ENCODE assay signal across 14 cellular contexts in genomic region chr12:68814490-68815231, GRCh38. TPM values are rescaled to one million over a fixed set of nuclear protein-coding genes. Genes with fewer than 3 reads are reported as not detected.
A peak's percentile ranks its signal among the peaks of the same experiment; 100 is the strongest.
DNase-seq lines count a peak whose midpoint lies in the region; ATAC-seq, FAIRE-seq and TF ChIP-seq lines count a peak whose summit lies in the region.
"Had no signal": no experiment of that assay in that cellular context is flagged by ENCODE, and none has a peak within 500 bp of the region (broad histone marks: within the 10 kb centered on the region; RNA-seq: fewer than 3 reads in every experiment).

No MANE protein-coding gene starts in this region.

- H3K4me3 ChIP-seq in Loucy (ENCODE audit: low read length, poor library complexity, severe bottlenecking) (peak overlapping the region; percentile 48), endothelial cell of umbilical vein (replicated peaks in 1 of 3; ENCODE audit: insufficient read depth in 1 of 3, low read depth in 1 of 3, low read length in 3 of 3) (peak overlapping the region in 1 of 3 experiments; percentile 84), smooth muscle cell (no peak overlapping the region)
- H3K4me3 ChIP-seq: pancreas, suprapubic skin had no signal

- H3K4me2 ChIP-seq in Loucy (ENCODE audit: low read depth, low read length, poor library complexity, severe bottlenecking) (peak overlapping the region; percentile 70), endothelial cell of umbilical vein (ENCODE audit: insufficient read depth, low read length) (peak overlapping the region; percentile 66), smooth muscle cell (peak overlapping the region; percentile 3)

- H3K79me2 ChIP-seq in Loucy (ENCODE audit: insufficient read depth, low read length) (peaks cover 93% of the 10 kb centered on the region), endothelial cell of umbilical vein (ENCODE audit: control insufficient read depth, insufficient read depth, low read length) (peaks cover 88% of the 10 kb centered on the region), smooth muscle cell (ENCODE audit: low read depth) (peaks cover 94% of the 10 kb centered on the region)

- intact Hi-C loops in endothelial cell of umbilical vein (cut with micrococcal nuclease): no loop called here

- H3K27me3 Mint-ChIP-seq in activated T-cell treated with anti-CD3 and anti-CD28 coated beads, Interleukin-2, amount 50 U/mL, for 24 hours: no peaks in the 10 kb centered on the region

- peaks cover 87% of the 10 kb centered on the region for H3K36me3 Mint-ChIP-seq in activated T-cell treated with anti-CD3 and anti-CD28 coated beads, Interleukin-2, amount 50 U/mL, for 24 hours (ENCODE audit: low read depth)

- no peak for ATAC-seq in HG02852 (IDR thresholded peaks at IDR 0.05; ENCODE audit: unreplicated experiment)

- no peaks in the 10 kb centered on the region for H3K9me2 ChIP-seq in Loucy (replicated peaks; ENCODE audit: low read depth, low read length)

- no peak for FAIRE-seq in endothelial cell of umbilical vein (lab: Jason Lieb, UNC)
- FAIRE-seq: pancreas had no signal

- H3K4me1 Mint-ChIP-seq in activated T-cell treated with anti-CD3 and anti-CD28 coated beads, Interleukin-2, amount 50 U/mL, for 24 hours (ENCODE audit: low read depth): peaks cover 55% of the 10 kb centered on the region

- WGBS in smooth muscle cell (ENCODE audit: low lambda C conversion rate): 90% methylated on average over 3 of the region's 3 CpGs

- H3K9me1 ChIP-seq in endothelial cell of umbilical vein (replicated peaks; ENCODE audit: control insufficient read depth, extremely low read depth, insufficient read depth, low read length): no peaks in the 10 kb centered on the region

- no TSS peak for BruUV-seq in endothelial cell of umbilical vein (replicated peaks; lab: Mats Ljungman, UMichigan)

- H3K27me3 ChIP-seq in Loucy (ENCODE audit: insufficient read depth, low read length, poor library complexity, severe bottlenecking) (peaks cover 1% of the 10 kb centered on the region), endothelial cell of umbilical vein (ENCODE audit: control insufficient read depth in 2 of 2, insufficient read depth in 2 of 2, low read length in 2 of 2) (no peaks in the 10 kb centered on the region), smooth muscle cell (ENCODE audit: low read depth) (no peaks in the 10 kb centered on the region)
- H3K27me3 ChIP-seq: dorsolateral prefrontal cortex, pancreas, suprapubic skin had no signal

- H3K9ac ChIP-seq in Loucy (ENCODE audit: low read depth, low read length, poor library complexity, severe bottlenecking): no peak overlapping the region
- no peak overlapping the region for H3K9ac ChIP-seq in endothelial cell of umbilical vein (replicated peaks; ENCODE audit: extremely low read depth, insufficient read depth, low read length)
- no peak overlapping the region for H3K9ac ChIP-seq in smooth muscle cell (ENCODE audit: low read depth)

- H3F3A ChIP-seq in Loucy (ENCODE audit: low read depth) (no peaks in the 10 kb centered on the region), smooth muscle cell (ENCODE audit: low read depth) (peaks cover 2% of the 10 kb centered on the region)

- CTCF ChIA-PET in endothelial cell of umbilical vein (lab: Charles Lee): interaction anchor here (1.3 kb wide), 1 partner anchor 27 kb away, joined by 4 read pairs; no protein-coding TSS in a partner anchor

- dilution Hi-C loops in endothelial cell of umbilical vein (cut with MboI; ENCODE audit: extremely low pct_ligation_motif_present, low sequenced_read_pairs): no loop called here

- H3K36me3 ChIP-seq in Loucy (ENCODE audit: insufficient read depth, low read length): peaks cover 57% of the 10 kb centered on the region
- peaks cover 5 to 34% of the 10 kb centered on the region in 2 experiments for H3K36me3 ChIP-seq in endothelial cell of umbilical vein (ENCODE audit: control insufficient read depth in 2 of 2, extremely low read depth in 1 of 2, insufficient read depth in 2 of 2, low read length in 2 of 2)
- peaks cover 49% of the 10 kb centered on the region for H3K36me3 ChIP-seq in smooth muscle cell (ENCODE audit: low read depth)

- peak overlapping the region; percentile 67 for H3K27ac Mint-ChIP-seq in activated T-cell treated with anti-CD3 and anti-CD28 coated beads, Interleukin-2, amount 50 U/mL, for 24 hours

- no peak for TF ChIP-seq CTCF in Loucy (conservative IDR thresholded peaks at IDR 0.05; ENCODE audit: low read length)
- no peak for TF ChIP-seq CTCF in endothelial cell of umbilical vein (IDR thresholded peaks at IDR 0.05; ENCODE audit: extremely low read depth in 1 of 2, insufficient read depth in 1 of 2, low read depth in 1 of 2, low read length in 2 of 2)
- TF ChIP-seq CTCF in smooth muscle cell (IDR thresholded peaks at IDR 0.05; ENCODE audit: borderline replicate concordance, insufficient read depth, poor library complexity, severe bottlenecking): no peak

- peaks cover 33% of the 10 kb centered on the region for H3K4me1 ChIP-seq in Loucy (ENCODE audit: insufficient read depth, low read length, poor library complexity, severe bottlenecking)
- peaks cover 5% of the 10 kb centered on the region for H3K4me1 ChIP-seq in endothelial cell of umbilical vein (ENCODE audit: control insufficient read depth, extremely low read depth, insufficient read depth, low read length)
- H3K4me1 ChIP-seq in smooth muscle cell (ENCODE audit: low read depth): peaks cover 6% of the 10 kb centered on the region

- TF ChIP-seq POLR2A in endothelial cell of umbilical vein (IDR thresholded peaks at IDR 0.05; ENCODE audit: low read depth, low read length): no peak

- H3K9me3 ChIP-seq in Loucy (ENCODE audit: insufficient read depth, low read depth, low read length): no peaks in the 10 kb centered on the region; the same call in 1 of the 2 replicates
- H3K9me3 ChIP-seq in endothelial cell of umbilical vein (replicated peaks; ENCODE audit: control insufficient read depth, insufficient read depth, low read length): no peaks in the 10 kb centered on the region
- H3K9me3 ChIP-seq in smooth muscle cell (replicated peaks; ENCODE audit: low read depth): no peaks in the 10 kb centered on the region
- H3K9me3 ChIP-seq: pancreas, suprapubic skin had no signal

- H4K20me1 ChIP-seq in Loucy (ENCODE audit: insufficient read depth, low read length, poor library complexity, severe bottlenecking): peaks cover 73% of the 10 kb centered on the region
- H4K20me1 ChIP-seq in endothelial cell of umbilical vein (replicated peaks; ENCODE audit: control insufficient read depth, extremely low read depth, insufficient read depth, low read length): peaks cover 30% of the 10 kb centered on the region
- peaks cover 100% of the 10 kb centered on the region for H4K20me1 ChIP-seq in smooth muscle cell (ENCODE audit: low read depth)

- POLR2A ChIA-PET in endothelial cell of umbilical vein (lab: Charles Lee): interaction anchor here (0.5 kb wide), 1 partner anchor 78 kb away, joined by 5 read pairs; no protein-coding TSS in a partner anchor

- H2AFZ ChIP-seq in Loucy (ENCODE audit: low read length) (no peak overlapping the region), endothelial cell of umbilical vein (ENCODE audit: low read depth, low read length) (no peak overlapping the region), smooth muscle cell (ENCODE audit: low read depth) (no peak overlapping the region)

- no peak overlapping the region for H3K4me3 Mint-ChIP-seq in activated T-cell treated with anti-CD3 and anti-CD28 coated beads, Interleukin-2, amount 50 U/mL, for 24 hours

- no peak for DNase-seq in activated T-cell treated with anti-CD3 and anti-CD28 coated beads, Interleukin-2, amount 50 U/mL, for 24 hours
- DNase-seq in activated T-cell treated with anti-CD3 and anti-CD28 coated beads for 4 hours: no peak
- no peak for DNase-seq in endothelial cell of umbilical vein (ENCODE audit: low read depth, low spot score)
- DNase-seq in smooth muscle cell (lab: John Stamatoyannopoulos, UW; ENCODE audit: unreplicated experiment): no peak
- no peak for DNase-seq in NK-92 treated with Interleukin-12 subunit alpha and Interleukin-12 subunit beta, amount 100 ng/mL, for 24 hours (lab: John Stamatoyannopoulos, UW)
- no peak for DNase-seq in DMS 273 treated with DMSO at 0.1 percent for 48 hours (lab: John Stamatoyannopoulos, UW)
- DNase-seq: aorta, dorsolateral prefrontal cortex, NCI-H2171, pancreas, WERI-Rb-1 had no signal

- H3K27ac ChIP-seq in endothelial cell of umbilical vein (ENCODE audit: insufficient read depth, low read depth, low read length) (no peak overlapping the region), smooth muscle cell (ENCODE audit: low read depth) (no peak overlapping the region)
- H3K27ac ChIP-seq: pancreas, suprapubic skin, WERI-Rb-1 had no signal

- H3K9me3 Mint-ChIP-seq in activated T-cell treated with anti-CD3 and anti-CD28 coated beads, Interleukin-2, amount 50 U/mL, for 24 hours: no peaks in the 10 kb centered on the region

TF ChIP-seq in endothelial cell of umbilical vein, 7 proteins besides CTCF, POLR2A, EP300 and RAD21:
- TF ChIP-seq MYC (IDR thresholded peaks at IDR 0.05; ENCODE audit: low read depth, low read length): no peak
- TF ChIP-seq FOS (IDR thresholded peaks at IDR 0.05; ENCODE audit: borderline replicate concordance, insufficient read depth, low read length): no peak
- TF ChIP-seq JUN (IDR thresholded peaks at IDR 0.05; ENCODE audit: borderline replicate concordance, insufficient read depth, insufficient read length, low read depth): no peak
- TF ChIP-seq POLR2AphosphoS5 (IDR thresholded peaks at IDR 0.05; ENCODE audit: insufficient read depth, low read depth, low read length): no peak
- no peak for TF ChIP-seq EZH2 (IDR thresholded peaks at IDR 0.05; ENCODE audit: borderline replicate concordance, low read depth, low read length, severe bottlenecking)
- TF ChIP-seq MAX (IDR thresholded peaks at IDR 0.05; ENCODE audit: insufficient read depth, insufficient read length): no peak
- TF ChIP-seq GATA2 (IDR thresholded peaks at IDR 0.05; ENCODE audit: insufficient read depth, insufficient read length, low read depth, low read length): no peak
TF ChIP-seq in endothelial cell of umbilical vein: peak in this region for 0.

RNA-seq across cellular contexts. Expression of gene MDM2, which starts 6.7 kb away (rescaled TPM):
- total RNA-seq in endothelial cell of umbilical vein: 270 and 276 TPM in 2 replicates
- 12.2 and 16.7 TPM in 2 replicates for polyA plus RNA-seq in endothelial cell of umbilical vein
- 19.5 and 20.9 TPM in 2 replicates for polyA plus RNA-seq in endothelial cell of umbilical vein (2011; cell fraction: cytosol; rRNA removed)
- polyA plus RNA-seq in endothelial cell of umbilical vein (2011; cell fraction: nucleus; rRNA removed): 92.1 and 112 TPM in 2 replicates
- polyA plus RNA-seq in endothelial cell of umbilical vein (2012): 88.0 and 129 TPM in 2 replicates
- polyA minus RNA-seq in endothelial cell of umbilical vein: 121 and 123 TPM in 2 replicates
- polyA minus RNA-seq in endothelial cell of umbilical vein (2011; cell fraction: cytosol; rRNA and poly(A)+ RNA removed): 37.3 TPM
- 167 and 236 TPM in 2 replicates for polyA minus RNA-seq in endothelial cell of umbilical vein (2011; cell fraction: nucleus; rRNA and poly(A)+ RNA removed)
- 189 and 278 TPM in 2 replicates for total RNA-seq in smooth muscle cell
- polyA plus RNA-seq in smooth muscle cell: 43.4 and 80.2 TPM in 2 replicates

Comparison
In these comparisons a context has a peak if more than half of its experiments do, and no peak if none do; other contexts are left out.
1. H3K4me2 ChIP-seq: peak in every context shown above with its lines; median percentile 70 in Loucy; 66 in endothelial cell of umbilical vein; 3 in smooth muscle cell.